8 cellular contexts compared by ENCODE assay signal in genomic region chr17:8126306-8127066, GRCh38. TPM values are rescaled to one million over a fixed set of nuclear protein-coding genes. Genes with fewer than 3 reads are reported as not detected.
DNase-seq lines count a peak whose midpoint lies in the region; ATAC-seq and TF ChIP-seq lines count a peak whose summit lies in the region.

No MANE protein-coding gene starts in this region.

- no peak for TF ChIP-seq CTCF in Calu3 (IDR thresholded peaks at IDR 0.05; ENCODE audit: unreplicated experiment)
- TF ChIP-seq CTCF in Peyer's patch (IDR thresholded peaks at IDR 0.05), result no peak
- TF ChIP-seq CTCF in gastrocnemius medialis (IDR thresholded peaks at IDR 0.05 in 4 of 5, conservative IDR thresholded peaks at IDR 0.05 in 1 of 5), result no peak

- peaks cover 26% of the 10 kb centered on the region for H3K36me3 Mint-ChIP-seq in Calu3 (ENCODE audit: insufficient read depth, unreplicated experiment)

- no peaks in the 10 kb centered on the region for H3K36me3 ChIP-seq in HAP-1 (replicated peaks)
- no peaks in the 10 kb centered on the region for H3K36me3 ChIP-seq in Peyer's patch
- no peaks in the 10 kb centered on the region; the same call in 1 of the 2 replicates for H3K36me3 ChIP-seq in iPS DF 6.9 (ENCODE audit: control insufficient read depth, insufficient read depth, low read length)
- H3K36me3 ChIP-seq in gastrocnemius medialis, result no peaks in the 10 kb centered on the region

- no peak for TF ChIP-seq POLR2A in Peyer's patch (IDR thresholded peaks at IDR 0.05)
- no peak for TF ChIP-seq POLR2A in gastrocnemius medialis (IDR thresholded peaks at IDR 0.05)

- peak overlapping the region; percentile 91 for H3K4me3 Mint-ChIP-seq in Calu3 (ENCODE audit: low read depth, unreplicated experiment)

- H3K9me3 ChIP-seq in HAP-1 (no peaks in the 10 kb centered on the region), Peyer's patch (no peaks in the 10 kb centered on the region), iPS DF 6.9 (ENCODE audit: control insufficient read depth, insufficient read depth, low read length) (no peaks in the 10 kb centered on the region), gastrocnemius medialis (no peaks in the 10 kb centered on the region)

- H3K4me1 ChIP-seq in HAP-1 (peaks cover 17% of the 10 kb centered on the region), Peyer's patch (peaks cover 3 to 51% (median 40%) of the 10 kb centered on the region in 4 donors), iPS DF 6.9 (ENCODE audit: control insufficient read depth, insufficient read depth, low read length) (0 out of 2 replicates have a peak, but pooled peaks cover 3% of the 10 kb centered on the region), gastrocnemius medialis (peaks cover 49 to 51% of the 10 kb centered on the region in 2 donors)

- DNase-seq in Calu3 (peak; percentile 43), HAP-1 (ENCODE audit: low spot score in 2 of 2) (peak; percentile 36 to 82), Peyer's patch (no peak), astrocyte of the hippocampus (ENCODE audit: low read depth, low spot score) (peak; percentile 67), iPS DF 6.9 (ENCODE audit: low read depth, low spot score) (no peak), gastrocnemius medialis (no peak), superior temporal gyrus (ENCODE audit: extremely low spot score) (no peak)

- CTCF ChIA-PET in Calu3 (lab: Charles Lee), result interaction anchor here (0.6 to 1.0 kb wide), 4 partner anchors 27 to 187 kb away, joined by 3 read pairs; no protein-coding TSS in a partner anchor

- BruUV-seq in Calu3 (replicated peaks; lab: Mats Ljungman, UMichigan), result no TSS peak

- ATAC-seq in gastrocnemius medialis, result peak; percentile 33 to 48
- no peak for ATAC-seq in HG02981 (IDR thresholded peaks at IDR 0.05; ENCODE audit: unreplicated experiment)

- intact Hi-C loops in Calu3 (cut with micrococcal nuclease; ENCODE audit: unreplicated experiment), result no loop called here
- intact Hi-C loops in gastrocnemius medialis (cut with DNase I; ENCODE audit: low total_unique reads), result no loop called here

- H3K27ac ChIP-seq in Peyer's patch (peak overlapping the region; percentile 0 to 73 (median 17)), iPS DF 6.9 (ENCODE audit: low read length) (no peak overlapping the region), gastrocnemius medialis (peak overlapping the region; percentile 68 to 79 (median 74))

- in situ Hi-C loops in HAP-1 (cut with MboI; ENCODE audit: low sequenced_read_pairs) (no loop called here), gastrocnemius medialis (cut with MboI; ENCODE audit: low sequenced_read_pairs in 4 of 4) (loop anchor here in 2 of 4 donors (10.0 kb wide), 2 partner anchors 48 to 58 kb away; partner anchors contain the start of gene TMEM107 (in 1 of the 2))

- no peaks in the 10 kb centered on the region for H3K9me3 Mint-ChIP-seq in Calu3 (ENCODE audit: low read depth, unreplicated experiment)

- H3K27me3 ChIP-seq in HAP-1 (ENCODE audit: low read depth), result no peaks in the 10 kb centered on the region
- peaks cover 0 to 25% of the 10 kb centered on the region in 2 donors for H3K27me3 ChIP-seq in Peyer's patch
- peaks cover 37% of the 10 kb centered on the region for H3K27me3 ChIP-seq in iPS DF 6.9 (ENCODE audit: control insufficient read depth, insufficient read depth, low read length)
- H3K27me3 ChIP-seq in gastrocnemius medialis, result peaks cover 31 to 38% (median 31%) of the 10 kb centered on the region in 3 donors

- H3K4me1 Mint-ChIP-seq in Calu3 (ENCODE audit: low read depth, unreplicated experiment), result peaks cover 48% of the 10 kb centered on the region

- peaks cover 75% of the 10 kb centered on the region for H3K27me3 Mint-ChIP-seq in Calu3 (ENCODE audit: unreplicated experiment)

- H3K4me3 ChIP-seq in HAP-1 (peak overlapping the region; percentile 61), Peyer's patch (peak overlapping the region; percentile 51 to 75 (median 70)), iPS DF 6.9 (ENCODE audit: low read length) (peak overlapping the region; percentile 74), gastrocnemius medialis (peak overlapping the region; percentile 66 to 78 (median 72))

- WGBS in iPS DF 6.9 (ENCODE audit: insufficient coverage, insufficient read length), result no CpG with 5 or more reads among the region's 61 CpGs

- peak overlapping the region; percentile 94 for H3K27ac Mint-ChIP-seq in Calu3 (ENCODE audit: unreplicated experiment)

RNA-seq across cellular contexts. Expression of gene HES7, which starts 2.6 kb away (rescaled TPM):
- total RNA-seq in Calu3 (2022) (0.28 and 0.69 TPM in 2 replicates), Peyer's patch (not detected), gastrocnemius medialis (not detected)

RNA-seq across cellular contexts. Expression of gene ALOXE3, which starts 8.2 kb away (rescaled TPM):
- 0.20 TPM in 1 of 2 replicates, not detected in the other for total RNA-seq in Calu3 (2022)
- total RNA-seq in Peyer's patch, result not detected
- total RNA-seq in gastrocnemius medialis, result not detected

RNA-seq across cellular contexts. Expression of gene PER1, which starts 25.7 kb away (rescaled TPM):
- total RNA-seq in Calu3 (2022), result 16.1 and 17.0 TPM in 2 replicates
- total RNA-seq in Peyer's patch, result 100 to 1,000 TPM in 3 of 4 donors, 10 to 100 TPM in 1; 67.6 to 143 (median 119) TPM
- 100 to 1,000 TPM; 105 to 263 (median 164) TPM for total RNA-seq in gastrocnemius medialis

RNA-seq across cellular contexts. Expression of gene VAMP2, which starts 36.3 kb away (rescaled TPM):
- total RNA-seq in Calu3 (2022), result 18.1 and 22.1 TPM in 2 replicates
- total RNA-seq in Peyer's patch, result 10 to 100 TPM; 10.7 to 40.2 (median 32.4) TPM
- 10 to 100 TPM; 10.9 to 37.0 (median 25.7) TPM for total RNA-seq in gastrocnemius medialis

RNA-seq across cellular contexts. Expression of gene ALOX12B, which starts 39.0 kb away (rescaled TPM):
- not detected in 2 replicates for total RNA-seq in Calu3 (2022)
- under 1 TPM in 1 of 4 donors, not detected in 3; 0.83 TPM for total RNA-seq in Peyer's patch
- total RNA-seq in gastrocnemius medialis, result not detected

Comparison
In these comparisons a context has a peak if more than half of its experiments do, and no peak if none do; other contexts are left out.
1. DNase-seq: peak in Calu3 (single experiment), HAP-1 (2 of 2) and astrocyte of the hippocampus (single experiment); none in Peyer's patch (0 of 3), iPS DF 6.9 (single experiment), gastrocnemius medialis (0 of 2) and superior temporal gyrus (single experiment).
2. Peak in every context shown above with its lines, with median percentiles within 50 percentile points of each other: H3K4me3 ChIP-seq.